ENCODE assay signal across 1 cellular context in the genomic region with DNA sequence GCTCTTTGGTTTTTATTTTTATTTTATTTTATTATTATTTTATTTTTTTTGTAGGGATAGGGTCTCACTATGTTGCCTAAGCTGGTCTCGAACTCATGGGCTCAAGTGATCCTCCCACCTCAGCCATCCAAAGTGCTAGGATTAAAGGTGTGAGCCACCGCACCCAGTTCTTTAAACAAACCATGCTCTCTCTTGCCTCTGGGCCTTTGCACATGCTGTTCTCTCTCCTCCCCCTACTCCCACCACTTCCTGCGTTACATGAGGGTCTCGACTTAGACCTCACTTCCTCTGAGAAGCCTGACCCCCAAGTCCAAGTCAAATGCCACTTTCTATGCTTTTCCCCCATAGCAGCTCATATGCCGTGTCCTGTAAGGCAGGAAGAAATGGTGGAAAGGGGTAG.
TF ChIP-seq lines count a peak whose summit lies in the region.

No MANE protein-coding gene starts in this region.

TF ChIP-seq in H1, 55 proteins besides CTCF, POLR2A, EP300 and RAD21:
- no peak for TF ChIP-seq EGR1 (IDR thresholded peaks at IDR 0.05; ENCODE audit: borderline replicate concordance, low read depth, low read length)
